24 cellular contexts compared by ENCODE assay signal in the genomic region with DNA sequence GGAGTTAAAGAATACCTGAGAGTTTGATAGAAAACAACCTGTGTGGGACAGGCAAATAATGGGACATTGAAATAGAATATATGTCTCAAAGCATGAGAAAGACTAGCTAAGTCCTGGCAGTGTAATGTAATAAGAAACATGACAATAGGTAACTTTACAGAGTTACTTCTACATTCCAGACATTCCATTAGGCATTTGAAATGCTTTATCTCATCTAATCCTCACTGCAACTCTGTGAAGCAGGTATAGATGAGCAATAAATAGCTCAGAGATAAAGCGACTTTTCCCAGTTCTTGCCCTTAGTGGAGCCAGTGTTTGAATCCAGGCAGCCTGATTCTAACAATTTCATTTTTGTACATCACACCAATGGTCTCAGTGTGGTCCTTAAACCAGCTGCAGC.
"Had no signal": no experiment of that assay in that cellular context is flagged by ENCODE, and none has a peak within 500 bp of the region (broad histone marks: within the 10 kb centered on the region; RNA-seq: fewer than 3 reads in every experiment).

No MANE protein-coding gene starts in this region.

- H3K4me3 ChIP-seq: dorsolateral prefrontal cortex, mucosa of descending colon, ovary, psoas muscle, right lobe of liver, tibial nerve, vagina had no signal

- DNase-seq: activated CD4-positive, alpha-beta T cell treated with anti-CD3 and anti-CD28 coated beads, Interleukin-2, amount 50 U/mL, for 48 hours; activated gamma-delta T cell treated with Interleukin-2 at 50 U/mL for 16 hours; activated T-cell treated with anti-CD3 and anti-CD28 coated beads for 4 hours; amniotic stem cell; foreskin melanocyte; immature natural killer cell; kidney glomerular epithelial cell; mucosa of descending colon; naive B cell; ovary; psoas muscle; small intestine; stimulated activated CD4-positive, alpha-beta T cell treated with anti-CD3 and anti-CD28 coated beads, Interleukin-15, amount 100 ng/mL, for 24 hours; stimulated activated CD4-positive, alpha-beta T cell treated with anti-CD3 and anti-CD28 coated beads, Interleukin-2, amount 100 ng/mL, for 48 hours; T-helper 2 cell had no signal

- H3K27ac ChIP-seq: dorsolateral prefrontal cortex, ovary, psoas muscle, right lobe of liver, tibial nerve, vagina, VCaP had no signal

- H3K36me3 ChIP-seq: ovary, right lobe of liver, tibial nerve, vagina had no signal

- H3K27me3 ChIP-seq: ovary, right lobe of liver, tibial nerve, vagina had no signal

- ATAC-seq: mucosa of descending colon, psoas muscle, right lobe of liver had no signal

- H3K9me3 Mint-ChIP-seq: activated T-helper 1 cell treated with anti-CD3 and anti-CD28 coated beads, Interleukin-12 subunit alpha, Interleukin-12 subunit beta, Interleukin-2, Interleukin-4 antibody, amounts not matched to agents 30 ng/mL and 10 ng/mL and 1 ng/mL, durations not matched to agents 14 hours and 24 hours and 36 hours had no signal

- H3K4me1 ChIP-seq: psoas muscle, right lobe of liver, tibial nerve, vagina had no signal

- H3K27ac Mint-ChIP-seq: activated naive CD8-positive, alpha-beta T cell; activated T-helper 1 cell treated with anti-CD3 and anti-CD28 coated beads, Interleukin-12 subunit alpha, Interleukin-12 subunit beta, Interleukin-2, Interleukin-4 antibody, amounts not matched to agents 30 ng/mL and 10 ng/mL and 1 ng/mL, durations not matched to agents 14 hours and 24 hours and 36 hours; immature natural killer cell; memory B cell; naive B cell; stimulated activated naive CD8-positive, alpha-beta T cell treated with anti-CD3 and anti-CD28 coated beads, Interleukin-15, Interleukin-2, amounts not matched to agents 100 ng/mL and 50 ng/mL, for 24 hours had no signal

- H3K9me3 ChIP-seq: mucosa of descending colon, ovary, psoas muscle, right lobe of liver, tibial nerve, vagina had no signal

- H3K36me3 Mint-ChIP-seq: activated naive CD8-positive, alpha-beta T cell; immature natural killer cell; memory B cell; naive B cell had no signal
